Comparison of ENCODE assay signal across 9 cellular contexts in genomic region chr16:73232555-73233422, GRCh38.
DNase-seq lines count a peak whose midpoint lies in the region; ATAC-seq and TF ChIP-seq lines count a peak whose summit lies in the region.
"Had no signal": no experiment of that assay in that cellular context is flagged by ENCODE, and none has a peak within 500 bp of the region (broad histone marks: within the 10 kb centered on the region; RNA-seq: fewer than 3 reads in every experiment).

No MANE protein-coding gene starts in this region.

- no peak for TF ChIP-seq EP300 in esophagus muscularis mucosa (IDR thresholded peaks at IDR 0.05)

- DNase-seq in Ammon's horn (ENCODE audit: low spot score) (peak; percentile 44), MG63 (peak; percentile 39), esophagus muscularis mucosa (ENCODE audit: extremely low spot score) (no peak), myocyte (ENCODE audit: low read depth) (peak; percentile 67)
- no peak for DNase-seq in stimulated activated CD8-positive, alpha-beta memory T cell treated with anti-CD3 and anti-CD28 coated beads, Interleukin-4, amount 100 ng/mL, for 48 hours
- no peak for DNase-seq in naive thymus-derived CD8-positive, alpha-beta T cell
- DNase-seq: NCI-H774 had no signal

- H3K27ac Mint-ChIP-seq in naive thymus-derived CD8-positive, alpha-beta T cell = no peak overlapping the region

- TF ChIP-seq CTCF in esophagus muscularis mucosa (IDR thresholded peaks at IDR 0.05) = no peak

- H3K4me1 ChIP-seq in esophagus muscularis mucosa = peaks cover 0 to 18% (median 13%) of the 10 kb centered on the region in 4 donors

- peaks cover 0 to 3% (median 0%) of the 10 kb centered on the region in 5 donors for H3K27me3 Mint-ChIP-seq in naive thymus-derived CD8-positive, alpha-beta T cell

- intact Hi-C loops in esophagus muscularis mucosa (cut with DNase I) = no loop called here

- WGBS in esophagus muscularis mucosa = 45% methylated on average over 27 of the region's 27 CpGs

- H3K27me3 ChIP-seq in MG63 = no peaks in the 10 kb centered on the region
- H3K27me3 ChIP-seq in esophagus muscularis mucosa = peaks cover 0 to 25% (median 0%) of the 10 kb centered on the region in 4 donors

- H3K4me3 Mint-ChIP-seq in naive thymus-derived CD8-positive, alpha-beta T cell = no peak overlapping the region

- no peaks in the 10 kb centered on the region for H3K36me3 Mint-ChIP-seq in naive thymus-derived CD8-positive, alpha-beta T cell

- no peaks in the 10 kb centered on the region for H3K4me1 Mint-ChIP-seq in naive thymus-derived CD8-positive, alpha-beta T cell

- H3K27ac ChIP-seq in esophagus muscularis mucosa (replicated peaks in 1 of 4) = peak overlapping the region in 1 of 4 donors; percentile 24

- no peaks in the 10 kb centered on the region for H3K36me3 ChIP-seq in MG63
- no peaks in the 10 kb centered on the region for H3K36me3 ChIP-seq in esophagus muscularis mucosa

- H3K9me3 Mint-ChIP-seq in naive thymus-derived CD8-positive, alpha-beta T cell = peaks cover 0 to 2% (median 0%) of the 10 kb centered on the region in 9 donors

- TF ChIP-seq POLR2A in esophagus muscularis mucosa (IDR thresholded peaks at IDR 0.05; ENCODE audit: low read depth) = no peak

- H3K9me3 ChIP-seq in MG63 = no peaks in the 10 kb centered on the region
- no peaks in the 10 kb centered on the region for H3K9me3 ChIP-seq in esophagus muscularis mucosa

- ATAC-seq in GM21717 (IDR thresholded peaks at IDR 0.05; ENCODE audit: unreplicated experiment) (no peak), GM18520 (IDR thresholded peaks at IDR 0.05; ENCODE audit: unreplicated experiment) (no peak)
- ATAC-seq in naive thymus-derived CD8-positive, alpha-beta T cell = no peak

- H3K4me3 ChIP-seq in MG63 (no peak overlapping the region), esophagus muscularis mucosa (peak overlapping the region; percentile 14 to 45 (median 21))

- POLR2A ChIA-PET in naive thymus-derived CD8-positive, alpha-beta T cell (lab: Charles Lee) = no interaction called here

Comparison
In these comparisons a context has a peak if more than half of its experiments do, and no peak if none do; other contexts are left out.
1. DNase-seq: peak in Ammon's horn (single experiment), MG63 (single experiment) and myocyte (single experiment); none in esophagus muscularis mucosa (single experiment), stimulated activated CD8-positive, alpha-beta memory T cell treated with anti-CD3 and anti-CD28 coated beads, Interleukin-4, amount 100 ng/mL, for 48 hours (single experiment) and naive thymus-derived CD8-positive, alpha-beta T cell (0 of 10).